17 cellular contexts compared by ENCODE assay signal in genomic region chr10:20017961-20018360, GRCh38.
"Had no signal": no experiment of that assay in that cellular context is flagged by ENCODE, and none has a peak within 500 bp of the region (broad histone marks: within the 10 kb centered on the region; RNA-seq: fewer than 3 reads in every experiment).

No MANE protein-coding gene starts in this region.

- H3K27ac Mint-ChIP-seq: activated CD4-positive, alpha-beta T cell treated with anti-CD3 and anti-CD28 coated beads, Interleukin-2, amount 10 ng/mL, durations not matched to agents 7 days and 5 days; brain; mesothelial cell of epicardium; stimulated activated effector memory CD8-positive, alpha-beta T cell treated with anti-CD3 and anti-CD28 coated beads, Interleukin-12 subunit alpha, Interleukin-12 subunit beta, amount 100 ng/mL, for 72 hours had no signal

- FAIRE-seq: keratinocyte, small intestine had no signal

- H3K27ac ChIP-seq: adrenal gland, esophagus squamous epithelium, gastrocnemius medialis, parathyroid adenoma had no signal

- H3K27me3 ChIP-seq: adrenal gland, esophagus squamous epithelium, gastrocnemius medialis had no signal

- H3K4me3 Mint-ChIP-seq: activated CD4-positive, alpha-beta T cell treated with anti-CD3 and anti-CD28 coated beads, Interleukin-2, amount 10 ng/mL, durations not matched to agents 7 days and 5 days; brain; mesothelial cell of epicardium; neural crest cell; stimulated activated effector memory CD8-positive, alpha-beta T cell treated with anti-CD3 and anti-CD28 coated beads, Interleukin-12 subunit alpha, Interleukin-12 subunit beta, amount 100 ng/mL, for 72 hours had no signal

- H3K36me3 Mint-ChIP-seq: brain; stimulated activated effector memory CD8-positive, alpha-beta T cell treated with anti-CD3 and anti-CD28 coated beads, Interleukin-12 subunit alpha, Interleukin-12 subunit beta, amount 100 ng/mL, for 72 hours had no signal

- H3K4me1 ChIP-seq: esophagus squamous epithelium, gastrocnemius medialis, parathyroid adenoma had no signal

- H3K36me3 ChIP-seq: adrenal gland, esophagus squamous epithelium, gastrocnemius medialis had no signal

- H2AFZ ChIP-seq: parathyroid adenoma had no signal

- H3K4me3 ChIP-seq: adrenal gland, esophagus squamous epithelium, gastrocnemius medialis had no signal

- H3K9ac ChIP-seq: parathyroid adenoma had no signal

- H3K9me3 ChIP-seq: adrenal gland, esophagus squamous epithelium, gastrocnemius medialis had no signal

- ATAC-seq: gastrocnemius medialis; left ventricle myocardium superior; stimulated activated effector memory CD8-positive, alpha-beta T cell treated with anti-CD3 and anti-CD28 coated beads, Interleukin-12 subunit alpha, Interleukin-12 subunit beta, amount 100 ng/mL, for 72 hours had no signal

- DNase-seq: activated CD4-positive, alpha-beta T cell treated with anti-CD3 and anti-CD28 coated beads, Interleukin-2, amount 10 ng/mL, durations not matched to agents 7 days and 5 days; activated CD4-positive, CD25-positive, alpha-beta regulatory T cell; activated naive CD4-positive, alpha-beta T cell treated with anti-CD3 and anti-CD28 coated beads, Interleukin-2, amount 50 U/mL, for 16 hours; activated T-cell treated with anti-CD3 and anti-CD28 coated beads for 4 hours; adrenal gland; esophagus squamous epithelium; gastrocnemius medialis; left ventricle myocardium superior; retina; small intestine; T-helper 2 cell had no signal

- H3K9me3 Mint-ChIP-seq: neural crest cell had no signal

- H3K4me1 Mint-ChIP-seq: activated CD4-positive, alpha-beta T cell treated with anti-CD3 and anti-CD28 coated beads, Interleukin-2, amount 10 ng/mL, durations not matched to agents 7 days and 5 days; mesothelial cell of epicardium; neural crest cell; stimulated activated effector memory CD8-positive, alpha-beta T cell treated with anti-CD3 and anti-CD28 coated beads, Interleukin-12 subunit alpha, Interleukin-12 subunit beta, amount 100 ng/mL, for 72 hours had no signal

- H3K27me3 Mint-ChIP-seq: activated CD4-positive, alpha-beta T cell treated with anti-CD3 and anti-CD28 coated beads, Interleukin-2, amount 10 ng/mL, durations not matched to agents 7 days and 5 days; brain had no signal
